17 cellular contexts compared by ENCODE assay signal in genomic region chr12:80040075-80040738, GRCh38. TPM values are rescaled to one million over a fixed set of nuclear protein-coding genes. Genes with fewer than 3 reads are reported as not detected.
DNase-seq lines count a peak whose midpoint lies in the region; ATAC-seq, FAIRE-seq and TF ChIP-seq lines count a peak whose summit lies in the region.
"Had no signal": no experiment of that assay in that cellular context is flagged by ENCODE, and none has a peak within 500 bp of the region (broad histone marks: within the 10 kb centered on the region; RNA-seq: fewer than 3 reads in every experiment).

No MANE protein-coding gene starts in this region.

- no peak overlapping the region for H3K18ac ChIP-seq in neuronal stem cell (ENCODE audit: low read length)

- H3K23ac ChIP-seq in neuronal stem cell (ENCODE audit: low read depth, low read length, poor library complexity): no peak overlapping the region

- in situ Hi-C loops in GM13976 (cut with MboI; ENCODE audit: low sequenced_read_pairs, unreplicated experiment): no loop called here

- WGBS in neuronal stem cell (ENCODE audit: extremely low coverage in 2 of 2, insufficient read length in 2 of 2, insufficient replicate concordance in 1 of 2), 2 donors: no CpG with 5 or more reads among the region's 8 CpGs

- H3K27ac ChIP-seq in neuronal stem cell (replicated peaks; ENCODE audit: low read length): no peak overlapping the region
- H3K27ac ChIP-seq: hepatocyte, psoas muscle had no signal

- ATAC-seq in HG03108 (IDR thresholded peaks at IDR 0.05; ENCODE audit: unreplicated experiment): no peak
- ATAC-seq: left lobe of liver, psoas muscle had no signal

- no peak overlapping the region for H2AFZ ChIP-seq in neuronal stem cell (ENCODE audit: low read length)
- H2AFZ ChIP-seq: hepatocyte had no signal

- H2BK15ac ChIP-seq in neuronal stem cell (ENCODE audit: low read length): no peak overlapping the region

- H2BK120ac ChIP-seq in neuronal stem cell (ENCODE audit: low read depth, low read length): no peak overlapping the region

- H4K91ac ChIP-seq in neuronal stem cell (ENCODE audit: low read depth, low read length, poor library complexity): no peak overlapping the region

- H3K36me3 ChIP-seq in neuronal stem cell (replicated peaks in 1 of 2; ENCODE audit: control insufficient read depth in 2 of 2, insufficient read depth in 2 of 2, low read length in 2 of 2): no peaks in the 10 kb centered on the region

- TF ChIP-seq CTCF in GM13976 (IDR thresholded peaks at IDR 0.05; ENCODE audit: borderline replicate concordance, control extremely low read depth, extremely low read depth, insufficient read depth, missing control alignments): no peak

- no peak overlapping the region for H3K4ac ChIP-seq in neuronal stem cell (ENCODE audit: low read length)

- peak; percentile 84 for FAIRE-seq in H54 (lab: Jason Lieb, UNC)

- no peak overlapping the region for H2AK5ac ChIP-seq in neuronal stem cell (ENCODE audit: low read depth, low read length)

- H3K4me2 ChIP-seq in neuronal stem cell (ENCODE audit: insufficient read depth, low read length, poor library complexity, severe bottlenecking): no peak overlapping the region
- H3K4me2 ChIP-seq: hepatocyte had no signal

- no peak overlapping the region for H2BK12ac ChIP-seq in neuronal stem cell (ENCODE audit: low read length)

- H3K9ac ChIP-seq in neuronal stem cell (ENCODE audit: low read depth, low read length, poor library complexity): no peak overlapping the region

- no peak overlapping the region for H3K4me3 ChIP-seq in neuronal stem cell (ENCODE audit: low read length in 2 of 2)
- H3K4me3 ChIP-seq: hepatocyte, psoas muscle had no signal

- no peaks in the 10 kb centered on the region for H3K79me1 ChIP-seq in neuronal stem cell (ENCODE audit: low read depth, low read length)

- H2BK5ac ChIP-seq in neuronal stem cell (ENCODE audit: low read length): no peak overlapping the region

- H4K8ac ChIP-seq in neuronal stem cell (ENCODE audit: low read depth, low read length): no peak overlapping the region

- no peaks in the 10 kb centered on the region for H3K27me3 ChIP-seq in neuronal stem cell (ENCODE audit: control insufficient read depth in 3 of 3, insufficient read depth in 3 of 3, low read depth in 1 of 3, low read length in 3 of 3)
- H3K27me3 ChIP-seq: hepatocyte had no signal

- DNase-seq in Daoy (ENCODE audit: low read depth) (peak; percentile 89), H54 (ENCODE audit: insufficient read length, low spot score) (no peak), globus pallidus (ENCODE audit: low spot score) (peak; percentile 18), neuronal stem cell (ENCODE audit: low spot score) (no peak), NCI-H1436 (lab: John Stamatoyannopoulos, UW) (no peak), GM13976 (ENCODE audit: low spot score) (no peak)
- peak; percentile 27 to 44 for DNase-seq in activated T-cell treated with anti-CD3 and anti-CD28 coated beads, Interleukin-2, amount 50 U/mL, for 48 hours
- DNase-seq: activated naive CD4-positive, alpha-beta T cell; NCI-H146; NCI-H526 treated with DMSO at 0.1 percent for 48 hours; psoas muscle had no signal

- H3K9me3 ChIP-seq in neuronal stem cell (replicated peaks in 1 of 2; ENCODE audit: control insufficient read depth in 2 of 2, insufficient read depth in 1 of 2, low read depth in 1 of 2, low read length in 2 of 2): no peaks in the 10 kb centered on the region
- H3K9me3 ChIP-seq: psoas muscle had no signal

- no peak overlapping the region for H3K14ac ChIP-seq in neuronal stem cell (ENCODE audit: low read length)

- TF ChIP-seq POLR2A in H54 (IDR thresholded peaks at IDR 0.05; ENCODE audit: low read depth, low read length): no peak

- H3K4me1 ChIP-seq in neuronal stem cell (ENCODE audit: control insufficient read depth in 2 of 2, insufficient read depth in 1 of 2, low read depth in 1 of 2, low read length in 2 of 2): peaks cover 0 to 2% of the 10 kb centered on the region in 2 donors
- H3K4me1 ChIP-seq: psoas muscle had no signal

RNA-seq across cellular contexts. Expression of gene OTOGL, which starts 59.1 kb away (rescaled TPM):
- total RNA-seq in Daoy (2014; rRNA removed; shearing (Covaris generic)): 1.0 and 1.4 TPM in 2 replicates
- 0.06 TPM for polyA plus RNA-seq in neuronal stem cell (2013, experiment 1 of 2)
- polyA plus RNA-seq in neuronal stem cell (2013, experiment 2 of 2): 0.04 TPM
- total RNA-seq: epithelial cell of proximal tubule; T-helper 2 cell treated with Interferon-gamma antibody and Interleukin-4, amounts not matched to agents 100 ng/mL and 5 ng/mL, for 36 hours had no signal
- polyA plus RNA-seq: CD14-positive monocyte, hepatocyte had no signal

Comparison
In these comparisons a context has a peak if more than half of its experiments do, and no peak if none do; other contexts are left out.
1. DNase-seq: peak in Daoy (single experiment), activated T-cell treated with anti-CD3 and anti-CD28 coated beads, Interleukin-2, amount 50 U/mL, for 48 hours (2 of 2) and globus pallidus (single experiment); none in H54 (single experiment), neuronal stem cell (single experiment), NCI-H1436 (single experiment) and GM13976 (single experiment).